8 cellular contexts compared by ENCODE assay signal in the genomic region with DNA sequence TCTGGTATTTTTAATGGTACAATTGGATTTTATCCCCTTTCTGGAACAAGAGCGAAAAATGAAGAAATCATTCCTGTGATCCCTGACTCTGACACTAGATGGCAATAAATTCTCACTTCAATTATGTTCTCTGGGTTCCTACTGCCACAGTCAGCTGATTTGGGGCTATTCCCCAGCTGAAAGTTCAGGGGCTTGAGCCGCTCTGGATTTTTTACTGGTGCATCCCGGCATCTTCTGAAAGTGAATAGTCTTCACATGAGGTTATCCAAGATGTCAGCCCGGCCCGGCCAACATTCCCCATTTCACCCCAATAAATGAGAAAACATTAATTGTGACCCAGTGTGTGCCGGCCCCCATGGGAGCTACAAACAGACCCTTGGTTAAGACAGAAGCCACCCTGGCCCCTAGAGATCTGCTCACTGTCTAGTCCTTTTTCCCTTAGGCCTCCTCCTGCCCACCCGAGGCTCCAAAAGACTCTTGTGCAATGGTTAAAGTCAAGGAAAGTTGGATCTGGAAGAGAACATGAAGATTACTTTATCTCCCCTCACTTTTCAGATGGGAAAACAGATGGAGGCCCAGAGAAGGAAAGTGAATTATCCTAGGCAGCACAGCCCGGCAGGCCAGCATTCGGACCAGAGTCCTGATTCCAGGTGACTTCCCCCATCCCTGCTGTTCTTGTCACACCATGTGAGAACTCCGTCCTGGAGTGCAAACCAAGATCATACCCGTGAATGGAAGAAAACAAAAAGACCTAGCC. TPM values are rescaled to one million over a fixed set of nuclear protein-coding genes. Genes with fewer than 3 reads are reported as not detected.
DNase-seq lines count a peak whose midpoint lies in the region; ATAC-seq and TF ChIP-seq lines count a peak whose summit lies in the region.

No MANE protein-coding gene starts in this region.

- TF ChIP-seq CTCF in DOHH2 (IDR thresholded peaks at IDR 0.05; ENCODE audit: low read depth, low read length, poor library complexity, severe bottlenecking) (peak; percentile 67), endodermal cell (conservative IDR thresholded peaks at IDR 0.05) (peak; percentile 83)

- H3K9me2 ChIP-seq in DOHH2 (replicated peaks; ENCODE audit: control insufficient read depth, low read length) = no peaks in the 10 kb centered on the region

- no peak overlapping the region for H3K4me3 Mint-ChIP-seq in endodermal cell

- no peak for TF ChIP-seq POLR2A in GM18505 (IDR thresholded peaks at IDR 0.05; ENCODE audit: borderline replicate concordance, extremely low read depth, insufficient read depth, insufficient read length)

- H2BK5ac ChIP-seq in mesendoderm (ENCODE audit: low read length) = no peak overlapping the region

- H3K79me2 ChIP-seq in DOHH2 (ENCODE audit: control insufficient read depth, low read length) (no peaks in the 10 kb centered on the region), mesendoderm (ENCODE audit: control insufficient read depth, insufficient read depth, low read length) (no peaks in the 10 kb centered on the region)

- H3K4me1 ChIP-seq in DOHH2 (ENCODE audit: control insufficient read depth, low read length) (no peaks in the 10 kb centered on the region), endodermal cell (ENCODE audit: control insufficient read depth, insufficient read depth, low read length) (no peaks in the 10 kb centered on the region), mesendoderm (ENCODE audit: control insufficient read depth, low read depth, low read length) (no peaks in the 10 kb centered on the region)

- H3K9me3 ChIP-seq in DOHH2 (ENCODE audit: control insufficient read depth, insufficient read depth, low read length) (no peaks in the 10 kb centered on the region), endodermal cell (ENCODE audit: control insufficient read depth, low read length) (no peaks in the 10 kb centered on the region)

- H3K9me3 Mint-ChIP-seq in endodermal cell = no peaks in the 10 kb centered on the region

- H3K4me2 ChIP-seq in DOHH2 (ENCODE audit: low read length) (no peak overlapping the region), mesendoderm (ENCODE audit: low read length) (no peak overlapping the region)

- H3K9ac ChIP-seq in endodermal cell (ENCODE audit: extremely low read depth, low read length, poor library complexity, severe bottlenecking) = no peak overlapping the region
- H3K9ac ChIP-seq in mesendoderm (ENCODE audit: low read length) = no peak overlapping the region

- H4K20me1 ChIP-seq in DOHH2 (ENCODE audit: control insufficient read depth, insufficient read depth, low read depth, low read length) = no peaks in the 10 kb centered on the region

- no peak overlapping the region for H3K4ac ChIP-seq in mesendoderm (ENCODE audit: low read depth, low read length)

- no peaks in the 10 kb centered on the region for H3K36me3 Mint-ChIP-seq in endodermal cell (ENCODE audit: low read depth)

- H3K27me3 ChIP-seq in DOHH2 (ENCODE audit: control insufficient read depth, low read length) = no peaks in the 10 kb centered on the region; the same call in 1 of the 2 replicates
- H3K27me3 ChIP-seq in endodermal cell (ENCODE audit: control insufficient read depth, insufficient read depth, low read length, poor library complexity, severe bottlenecking) = no peaks in the 10 kb centered on the region
- no peaks in the 10 kb centered on the region for H3K27me3 ChIP-seq in mesendoderm (ENCODE audit: insufficient read depth, low read length, poor library complexity)

- H2BK15ac ChIP-seq in mesendoderm (replicated peaks; ENCODE audit: low read depth) = no peak overlapping the region

- no peak overlapping the region for H2BK120ac ChIP-seq in mesendoderm (ENCODE audit: low read depth, low read length)

- DNase-seq in 8988T (peak; percentile 66), MV-4-11 (lab: John Stamatoyannopoulos, UW) (peak; percentile 56), endodermal cell (peak; percentile 79), mesendoderm (peak; percentile 69)

- H3K18ac ChIP-seq in mesendoderm (ENCODE audit: low read length) = no peak overlapping the region

- H3K27ac Mint-ChIP-seq in endodermal cell = peak overlapping the region; percentile 17

- H3K27me3 Mint-ChIP-seq in endodermal cell (ENCODE audit: insufficient read depth) = peaks cover under 1% of the 10 kb centered on the region

- WGBS in endodermal cell (ENCODE audit: insufficient coverage in 1 of 2, insufficient read length in 1 of 2), 2 experiments = 67 to 74% methylated on average over 3 to 11 of the region's 11 CpGs
- WGBS in mesendoderm (ENCODE audit: extremely low coverage, insufficient coverage, low lambda C conversion rate) = no CpG with 5 or more reads among the region's 11 CpGs

- H3K36me3 ChIP-seq in DOHH2 (ENCODE audit: control insufficient read depth, low read length) = no peaks in the 10 kb centered on the region
- H3K36me3 ChIP-seq in endodermal cell (ENCODE audit: control insufficient read depth, insufficient read depth, low read length) = no peaks in the 10 kb centered on the region
- H3K36me3 ChIP-seq in mesendoderm (ENCODE audit: control insufficient read depth, insufficient read depth, low read length) = no peaks in the 10 kb centered on the region

- H3K4me1 Mint-ChIP-seq in endodermal cell = peaks cover 5% of the 10 kb centered on the region

- H3K4me3 ChIP-seq in DOHH2 (ENCODE audit: low read length) (no peak overlapping the region), endodermal cell (ENCODE audit: low read length) (no peak overlapping the region), mesendoderm (ENCODE audit: low read length) (no peak overlapping the region)

- no peak overlapping the region for H3K56ac ChIP-seq in mesendoderm (ENCODE audit: low read length)

- H3K79me1 ChIP-seq in mesendoderm (ENCODE audit: low read length) = no peaks in the 10 kb centered on the region

- H3K23ac ChIP-seq in mesendoderm (ENCODE audit: low read length) = no peak overlapping the region

- no peak overlapping the region for H3K27ac ChIP-seq in DOHH2 (ENCODE audit: low read depth, low read length)
- no peak overlapping the region for H3K27ac ChIP-seq in endodermal cell (ENCODE audit: low read depth, low read length)
- no peak overlapping the region for H3K27ac ChIP-seq in mesendoderm (ENCODE audit: low read depth, low read length)

- no peaks in the 10 kb centered on the region for H3F3A ChIP-seq in DOHH2 (ENCODE audit: control insufficient read depth, insufficient read depth)

- H4K5ac ChIP-seq in mesendoderm (ENCODE audit: low read length) = no peak overlapping the region

- H4K8ac ChIP-seq in mesendoderm (ENCODE audit: low read depth, low read length) = no peak overlapping the region

- ATAC-seq in SK-N-SH treated with all-trans-retinoic acid at 6 μM for 48 hours (peak; percentile 73), GM18858 (IDR thresholded peaks at IDR 0.05; ENCODE audit: unreplicated experiment) (no peak), GM18505 (IDR thresholded peaks at IDR 0.05; ENCODE audit: unreplicated experiment) (no peak)

- no peak overlapping the region for H2AK5ac ChIP-seq in mesendoderm (ENCODE audit: low read length)

TF ChIP-seq in SK-N-SH treated with all-trans-retinoic acid at 6 μM for 48 hours, 23 proteins besides CTCF, POLR2A, EP300 and RAD21 (continues in another document):
- TF ChIP-seq CSDC2 (CRISPR knock-in tag; IDR thresholded peaks at IDR 0.05) (no peak), ZC3H10 (CRISPR knock-in tag; IDR thresholded peaks at IDR 0.05) (no peak), TOX (CRISPR knock-in tag; IDR thresholded peaks at IDR 0.05; ENCODE audit: borderline replicate concordance) (no peak), GLIS3 (CRISPR knock-in tag; IDR thresholded peaks at IDR 0.05) (no peak), OSR1 (CRISPR knock-in tag; IDR thresholded peaks at IDR 0.05) (no peak), RARB (CRISPR knock-in tag; IDR thresholded peaks at IDR 0.05) (no peak)
- TF ChIP-seq, protein P1, sequence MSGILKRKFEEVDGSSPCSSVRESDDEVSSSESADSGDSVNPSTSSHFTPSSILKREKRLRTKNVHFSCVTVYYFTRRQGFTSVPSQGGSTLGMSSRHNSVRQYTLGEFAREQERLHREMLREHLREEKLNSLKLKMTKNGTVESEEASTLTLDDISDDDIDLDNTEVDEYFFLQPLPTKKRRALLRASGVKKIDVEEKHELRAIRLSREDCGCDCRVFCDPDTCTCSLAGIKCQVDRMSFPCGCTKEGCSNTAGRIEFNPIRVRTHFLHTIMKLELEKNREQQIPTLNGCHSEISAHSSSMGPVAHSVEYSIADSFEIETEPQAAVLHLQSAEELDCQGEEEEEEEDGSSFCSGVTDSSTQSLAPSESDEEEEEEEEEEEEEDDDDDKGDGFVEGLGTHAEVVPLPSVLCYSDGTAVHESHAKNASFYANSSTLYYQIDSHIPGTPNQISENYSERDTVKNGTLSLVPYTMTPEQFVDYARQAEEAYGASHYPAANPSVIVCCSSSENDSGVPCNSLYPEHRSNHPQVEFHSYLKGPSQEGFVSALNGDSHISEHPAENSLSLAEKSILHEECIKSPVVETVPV (CRISPR knock-in tag; IDR thresholded peaks at IDR 0.05) = no peak
- TF ChIP-seq, protein P2, sequence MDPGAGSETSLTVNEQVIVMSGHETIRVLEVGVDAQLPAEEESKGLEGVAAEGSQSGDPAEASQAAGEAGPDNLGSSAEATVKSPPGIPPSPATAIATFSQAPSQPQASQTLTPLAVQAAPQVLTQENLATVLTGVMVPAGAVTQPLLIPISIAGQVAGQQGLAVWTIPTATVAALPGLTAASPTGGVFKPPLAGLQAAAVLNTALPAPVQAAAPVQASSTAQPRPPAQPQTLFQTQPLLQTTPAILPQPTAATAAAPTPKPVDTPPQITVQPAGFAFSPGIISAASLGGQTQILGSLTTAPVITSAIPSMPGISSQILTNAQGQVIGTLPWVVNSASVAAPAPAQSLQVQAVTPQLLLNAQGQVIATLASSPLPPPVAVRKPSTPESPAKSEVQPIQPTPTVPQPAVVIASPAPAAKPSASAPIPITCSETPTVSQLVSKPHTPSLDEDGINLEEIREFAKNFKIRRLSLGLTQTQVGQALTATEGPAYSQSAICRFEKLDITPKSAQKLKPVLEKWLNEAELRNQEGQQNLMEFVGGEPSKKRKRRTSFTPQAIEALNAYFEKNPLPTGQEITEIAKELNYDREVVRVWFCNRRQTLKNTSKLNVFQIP (CRISPR knock-in tag; IDR thresholded peaks at IDR 0.05; ENCODE audit: borderline replicate concordance, low read depth) = no peak

RNA-seq across cellular contexts. Expression of a gene that starts 20.8 kb away (rescaled TPM):
- 10 to 100 TPM; 88.9 to 93.3 TPM for total RNA-seq in endodermal cell
- polyA plus RNA-seq in endodermal cell (2013, experiment 1 of 2) = 133 TPM
- 130 TPM for polyA plus RNA-seq in endodermal cell (2013, experiment 2 of 2)
- polyA plus RNA-seq in mesendoderm (2013, experiment 1 of 2) = 81.8 TPM
- polyA plus RNA-seq in mesendoderm (2013, experiment 2 of 2) = 81.8 TPM
